ENCODE assay signal across 8 cellular contexts in the genomic region with DNA sequence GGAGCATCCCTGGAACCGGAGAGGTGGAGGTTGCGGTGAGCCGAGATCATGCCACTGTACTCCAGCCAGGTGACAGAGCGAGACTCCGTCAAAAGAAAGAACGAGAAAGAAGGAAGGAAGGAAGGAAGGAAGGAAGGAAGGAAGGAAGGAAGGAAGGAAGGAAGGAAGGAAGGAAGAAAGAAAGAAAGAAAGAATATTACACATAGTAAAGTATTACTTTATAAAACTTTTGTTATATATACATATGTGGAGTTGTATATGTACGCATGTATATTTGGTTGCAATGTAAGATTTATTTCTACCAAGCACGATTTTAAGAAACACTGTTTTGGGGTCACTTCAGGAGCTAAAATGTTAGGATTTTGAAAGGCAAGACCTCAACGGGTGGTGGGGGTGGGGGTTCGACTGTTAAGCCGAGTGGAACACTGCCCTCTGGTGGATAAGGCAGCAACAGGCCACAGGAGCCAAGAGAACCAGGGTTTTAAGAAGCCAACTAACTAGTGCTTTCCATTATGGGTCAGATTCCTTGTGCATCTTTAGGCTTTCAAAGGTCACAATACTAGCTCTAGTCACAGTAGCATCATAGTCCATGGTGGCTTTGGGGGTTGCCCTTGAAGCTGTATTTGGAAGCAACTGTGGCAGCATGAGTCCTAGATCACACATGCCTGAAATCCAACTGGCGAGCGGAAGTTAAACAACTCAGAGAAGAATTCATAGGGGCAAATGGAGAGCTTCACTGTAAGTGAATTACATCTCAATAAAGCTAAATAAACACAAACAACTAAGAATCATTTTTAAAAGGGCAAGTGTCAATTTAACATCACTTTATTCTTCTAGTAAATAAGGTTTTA. TPM values are rescaled to one million over a fixed set of nuclear protein-coding genes. Genes with fewer than 3 reads are reported as not detected.
DNase-seq lines count a peak whose midpoint lies in the region; ATAC-seq and TF ChIP-seq lines count a peak whose summit lies in the region.

No MANE protein-coding gene starts in this region.

- H3K36me3 Mint-ChIP-seq in CD8-positive, alpha-beta memory T cell: peaks cover 0 to 45% (median 24%) of the 10 kb centered on the region in 3 donors

- H3K9me3 ChIP-seq in CD8-positive, alpha-beta memory T cell (ENCODE audit: low read length): no peaks in the 10 kb centered on the region

- peak; percentile 58 for ATAC-seq in GM21526 (IDR thresholded peaks at IDR 0.05; ENCODE audit: low FRiP score, unreplicated experiment)
- ATAC-seq in HG02973 (IDR thresholded peaks at IDR 0.05; ENCODE audit: unreplicated experiment): no peak

- H3K4me1 ChIP-seq in CD8-positive, alpha-beta memory T cell (ENCODE audit: insufficient read depth, low read length): no peaks in the 10 kb centered on the region

- peaks cover 7% of the 10 kb centered on the region for H3K36me3 ChIP-seq in CD8-positive, alpha-beta memory T cell (ENCODE audit: insufficient read depth, low read length)
- no peaks in the 10 kb centered on the region for H3K36me3 ChIP-seq in kidney epithelial cell (ENCODE audit: control insufficient read depth, insufficient read depth, low read length)

- POLR2A ChIA-PET in CD8-positive, alpha-beta memory T cell (lab: Charles Lee): interaction anchor here (0.5 to 0.6 kb wide), 4 partner anchors 22 to 112 kb away, joined by 3 to 9 read pairs (median 4); no protein-coding TSS in a partner anchor

- H3K4me3 Mint-ChIP-seq in CD8-positive, alpha-beta memory T cell: no peak overlapping the region

- no peak overlapping the region for H3K4me3 ChIP-seq in CD8-positive, alpha-beta memory T cell (ENCODE audit: low read length)
- no peak overlapping the region for H3K4me3 ChIP-seq in kidney epithelial cell (ENCODE audit: low read depth, low read length)

- no peaks in the 10 kb centered on the region for H3K27me3 Mint-ChIP-seq in CD8-positive, alpha-beta memory T cell

- peak; percentile 89 for TF ChIP-seq CTCF in kidney epithelial cell (IDR thresholded peaks at IDR 0.05; ENCODE audit: insufficient read depth, low read length, poor library complexity, severe bottlenecking)

- peaks cover 18 to 65% (median 54%) of the 10 kb centered on the region in 3 donors for H3K4me1 Mint-ChIP-seq in CD8-positive, alpha-beta memory T cell

- H3K9me3 Mint-ChIP-seq in CD8-positive, alpha-beta memory T cell: no peaks in the 10 kb centered on the region

- no peaks in the 10 kb centered on the region for H3K27me3 ChIP-seq in CD8-positive, alpha-beta memory T cell (ENCODE audit: insufficient read depth, low read length, poor library complexity, severe bottlenecking)
- no peaks in the 10 kb centered on the region for H3K27me3 ChIP-seq in kidney epithelial cell (ENCODE audit: control insufficient read depth, insufficient read depth, low read length)

- H3K27ac ChIP-seq in CD8-positive, alpha-beta memory T cell (ENCODE audit: low read depth, low read length): no peak overlapping the region
- H3K27ac ChIP-seq in caudate nucleus (ENCODE audit: low read depth, low read length): no peak overlapping the region

- CTCF ChIA-PET in CD8-positive, alpha-beta memory T cell (lab: Charles Lee): interaction anchor here (0.7 to 7.5 kb wide), 34 partner anchors 11 to 298 kb away, joined by 3 to 125 read pairs (median 6); a partner anchor contains a TSS

- DNase-seq in CD8-positive, alpha-beta memory T cell: peak in 4 of 5 donors; percentile 51 to 80 (median 54)
- DNase-seq in NCI-H2107 treated with DMSO at 0.1 percent for 48 hours (lab: John Stamatoyannopoulos, UW; ENCODE audit: unreplicated experiment) (peak; percentile 22), caudate nucleus (lab: John Stamatoyannopoulos, UW) (peak in 48 of 61 donors; percentile 2 to 75 (median 24)), kidney epithelial cell (ENCODE audit: low read depth) (peak; percentile 26)
- peak; percentile 47 for DNase-seq in activated CD4-positive, CD25-positive, alpha-beta regulatory T cell treated with anti-CD3 and anti-CD28 coated beads, Interleukin-2, amount 50 U/mL, for 16 hours (ENCODE audit: low read depth, low spot score)
- DNase-seq in stimulated activated CD4-positive, alpha-beta T cell treated with anti-CD3 and anti-CD28 coated beads, Interleukin-4, amount 100 ng/mL, for 1 hour: peak; percentile 72

- peak overlapping the region in 3 of 8 donors; percentile 1 to 71 (median 52) for H3K27ac Mint-ChIP-seq in CD8-positive, alpha-beta memory T cell

RNA-seq across cellular contexts. Expression of a gene that starts 22.5 kb away (rescaled TPM):
- 10 to 100 TPM; 41.5 to 50.9 TPM for total RNA-seq in CD8-positive, alpha-beta memory T cell
- polyA plus RNA-seq in CD8-positive, alpha-beta memory T cell: 35.5 TPM
- total RNA-seq in kidney epithelial cell: 111 and 154 TPM in 2 replicates

RNA-seq across cellular contexts. Expression of a gene that starts 22.5 kb away (rescaled TPM):
- 10 to 100 TPM; 12.0 to 13.2 TPM for total RNA-seq in CD8-positive, alpha-beta memory T cell
- polyA plus RNA-seq in CD8-positive, alpha-beta memory T cell: 0.62 TPM
- 6.9 and 8.5 TPM in 2 replicates for total RNA-seq in kidney epithelial cell

RNA-seq across cellular contexts. Expression of a gene that starts 39.4 kb away (rescaled TPM):
- 10 to 100 TPM; 49.5 to 50.3 TPM for total RNA-seq in CD8-positive, alpha-beta memory T cell
- polyA plus RNA-seq in CD8-positive, alpha-beta memory T cell: 84.0 TPM
- 297 and 327 TPM in 2 replicates for total RNA-seq in kidney epithelial cell

Comparison
In these comparisons a context has a peak if more than half of its experiments do, and no peak if none do; other contexts are left out.
1. DNase-seq: peak in every context shown above with its lines; median percentile 72 in stimulated activated CD4-positive, alpha-beta T cell treated with anti-CD3 and anti-CD28 coated beads, Interleukin-4, amount 100 ng/mL, for 1 hour; 54 in CD8-positive, alpha-beta memory T cell; 47 in activated CD4-positive, CD25-positive, alpha-beta regulatory T cell treated with anti-CD3 and anti-CD28 coated beads, Interleukin-2, amount 50 U/mL, for 16 hours; 26 in kidney epithelial cell; 24 in caudate nucleus; 22 in NCI-H2107 treated with DMSO at 0.1 percent for 48 hours.